Comparison of ENCODE assay signal across 1 cellular context in the genomic region with DNA sequence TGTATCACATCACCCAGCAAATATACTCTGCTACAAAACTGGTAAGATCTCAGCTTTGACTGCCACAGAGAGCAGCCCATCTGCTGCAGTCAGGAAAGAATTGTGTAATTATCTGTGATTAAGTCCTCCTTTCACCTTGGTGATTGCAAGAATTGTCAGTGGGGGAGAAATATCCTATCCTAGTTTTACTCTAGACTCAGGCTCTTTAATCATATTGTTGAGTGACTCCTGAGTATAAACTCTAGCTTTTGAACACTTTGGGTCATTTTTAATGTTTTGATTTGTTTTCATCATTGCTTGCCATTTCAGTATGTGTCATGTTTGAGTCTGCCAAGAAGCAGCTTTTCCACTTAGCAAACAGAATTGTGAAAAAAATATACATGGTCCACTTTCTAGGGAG.
TF ChIP-seq lines count a peak whose summit lies in the region.

No MANE protein-coding gene starts in this region.

TF ChIP-seq in SK-N-SH, 30 proteins besides CTCF, POLR2A, EP300 and RAD21 (continued from another document):
- TF ChIP-seq GABPA (IDR thresholded peaks at IDR 0.05; ENCODE audit: low read depth), result no peak
- no peak for TF ChIP-seq TAF1 (IDR thresholded peaks at IDR 0.05; ENCODE audit: borderline replicate concordance, low read depth, low read length)
- TF ChIP-seq IRF3 (IDR thresholded peaks at IDR 0.05; ENCODE audit: low read depth, low read length), result no peak
- no peak for TF ChIP-seq USF1 (IDR thresholded peaks at IDR 0.05; ENCODE audit: borderline replicate concordance, low read depth)
- TF ChIP-seq MEF2A (IDR thresholded peaks at IDR 0.05; ENCODE audit: borderline replicate concordance, low read depth), result no peak
- TF ChIP-seq USF2 (IDR thresholded peaks at IDR 0.05; ENCODE audit: borderline replicate concordance, low read depth, low read length), result no peak
- TF ChIP-seq SIN3A (IDR thresholded peaks at IDR 0.05; ENCODE audit: borderline replicate concordance, low read depth, low read length), result no peak
- TF ChIP-seq RFX5 (IDR thresholded peaks at IDR 0.05; ENCODE audit: low read length), result no peak
- no peak for TF ChIP-seq RXRA (IDR thresholded peaks at IDR 0.05; ENCODE audit: borderline replicate concordance, low read depth)
- TF ChIP-seq JUND (IDR thresholded peaks at IDR 0.05), result no peak
- no peak for TF ChIP-seq RCOR1 (IDR thresholded peaks at IDR 0.05; ENCODE audit: low read length)
- TF ChIP-seq TCF12 (IDR thresholded peaks at IDR 0.05), result no peak
TF ChIP-seq in SK-N-SH: peak in this region for 0.
